8 cellular contexts compared by ENCODE assay signal in the genomic region with DNA sequence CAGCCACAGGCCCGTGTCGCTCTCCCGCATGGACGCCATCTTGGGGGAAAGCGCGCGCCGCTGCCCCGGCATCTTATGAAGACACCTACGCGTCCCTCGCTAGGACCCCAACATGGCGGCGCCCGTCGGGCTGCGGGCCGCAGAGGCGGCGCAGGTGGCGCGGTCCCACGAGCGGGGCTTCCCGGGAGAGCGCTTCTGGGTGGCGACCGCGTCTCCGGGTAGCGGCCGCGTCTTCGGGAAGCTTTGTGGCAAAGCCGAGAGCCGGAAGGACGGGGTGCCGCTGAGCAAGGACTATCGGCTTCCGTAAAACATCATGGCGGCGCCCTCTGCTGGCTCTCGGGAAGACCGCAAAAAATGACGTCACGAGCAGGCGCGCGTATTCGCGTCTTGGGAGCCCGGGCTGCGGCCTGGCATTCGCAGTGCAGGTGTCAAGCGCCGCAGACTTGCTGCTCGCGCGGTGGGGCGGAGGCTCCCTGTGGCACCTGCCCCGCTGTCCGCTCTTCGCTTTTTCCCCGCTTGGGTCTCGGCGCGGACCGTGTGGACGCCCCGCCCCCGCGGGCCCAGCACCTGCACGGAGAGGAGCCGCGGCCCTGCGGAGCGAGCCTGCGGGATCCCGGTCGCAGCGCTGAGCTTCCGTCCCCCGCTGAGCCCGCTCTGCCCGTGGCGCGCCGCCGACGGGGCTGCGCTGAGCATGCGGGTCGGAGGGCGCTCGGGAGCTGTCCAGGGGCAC. TPM values are rescaled to one million over a fixed set of nuclear protein-coding genes. Genes with fewer than 3 reads are reported as not detected.
DNase-seq lines count a peak whose midpoint lies in the region; ATAC-seq and FAIRE-seq lines count a peak whose summit lies in the region.

A gene (minus strand): TSS at position 54 of the 730 bp plus-strand sequence. CDS start 15 bp downstream, at position 39.

- peak within 1 kb of the TSS; percentile 92 for H3K4me3 Mint-ChIP-seq in activated CD8-positive, alpha-beta memory T cell treated with anti-CD3 and anti-CD28 coated beads, Interleukin-2, amount 10 ng/mL, durations not matched to agents 7 days and 5 days

- no peaks in the 10 kb centered on the region for H3K36me3 ChIP-seq in endocrine pancreas (ENCODE audit: control insufficient read depth, insufficient read depth, low read length)
- no peaks in the 10 kb centered on the region for H3K36me3 ChIP-seq in mesendoderm (ENCODE audit: control insufficient read depth, insufficient read depth, low read length)

- H2BK5ac ChIP-seq in mesendoderm (ENCODE audit: low read length), result peak within 1 kb of the TSS; percentile 97

- H3K4me3 ChIP-seq in endocrine pancreas (ENCODE audit: control insufficient read depth, insufficient read depth, low read length), result peak within 1 kb of the TSS; percentile 49
- peak within 1 kb of the TSS; percentile 99 for H3K4me3 ChIP-seq in mesendoderm (ENCODE audit: low read length)

- H4K8ac ChIP-seq in mesendoderm (ENCODE audit: low read depth, low read length), result peak within 1 kb of the TSS; percentile 83

- WGBS in mesendoderm (ENCODE audit: extremely low coverage, insufficient coverage, low lambda C conversion rate), result no CpG with 5 or more reads among the region's 95 CpGs

- H3K79me2 ChIP-seq in mesendoderm (ENCODE audit: control insufficient read depth, insufficient read depth, low read length), result peaks cover 32% of the 10 kb centered on the region

- FAIRE-seq in HTR-8/SVneo (lab: Jason Lieb, UNC), result peak; percentile 86

- H3K18ac ChIP-seq in mesendoderm (ENCODE audit: low read length), result peak within 1 kb of the TSS; percentile 61

- peaks cover 16% of the 10 kb centered on the region for H3K27me3 Mint-ChIP-seq in activated CD8-positive, alpha-beta memory T cell treated with anti-CD3 and anti-CD28 coated beads, Interleukin-2, amount 10 ng/mL, durations not matched to agents 7 days and 5 days

- H3K27ac Mint-ChIP-seq in activated CD8-positive, alpha-beta memory T cell treated with anti-CD3 and anti-CD28 coated beads, Interleukin-2, amount 10 ng/mL, durations not matched to agents 7 days and 5 days, result peak within 1 kb of the TSS; percentile 84

- no peak within 1 kb of the TSS for H4K5ac ChIP-seq in mesendoderm (ENCODE audit: low read length)

- H3K4ac ChIP-seq in mesendoderm (ENCODE audit: low read depth, low read length), result peak within 1 kb of the TSS; percentile 64

- H3K4me1 ChIP-seq in endocrine pancreas (ENCODE audit: control insufficient read depth, insufficient read depth, low read length), result no peaks in the 10 kb centered on the region
- H3K4me1 ChIP-seq in mesendoderm (ENCODE audit: control insufficient read depth, low read depth, low read length), result peaks cover 5% of the 10 kb centered on the region

- H3K4me1 Mint-ChIP-seq in activated CD8-positive, alpha-beta memory T cell treated with anti-CD3 and anti-CD28 coated beads, Interleukin-2, amount 10 ng/mL, durations not matched to agents 7 days and 5 days, result peaks cover 26% of the 10 kb centered on the region

- no peak within 1 kb of the TSS for H2AK5ac ChIP-seq in mesendoderm (ENCODE audit: low read length)

- no peak within 1 kb of the TSS for H2BK120ac ChIP-seq in mesendoderm (ENCODE audit: low read depth, low read length)

- H3K79me1 ChIP-seq in mesendoderm (ENCODE audit: low read length), result peaks cover 16% of the 10 kb centered on the region

- no peak within 1 kb of the TSS for H2BK15ac ChIP-seq in mesendoderm (replicated peaks; ENCODE audit: low read depth)

- peak; percentile 87 for ATAC-seq in GM21381 (IDR thresholded peaks at IDR 0.05; ENCODE audit: unreplicated experiment)
- peak; percentile 87 for ATAC-seq in activated CD8-positive, alpha-beta memory T cell treated with anti-CD3 and anti-CD28 coated beads, Interleukin-2, amount 10 ng/mL, durations not matched to agents 7 days and 5 days

- in situ Hi-C loops in Caki2 (cut with HindIII; ENCODE audit: low pct_unique_long_range_greater_than_20kb, low sequenced_read_pairs), result no loop called here

- H3K9me3 ChIP-seq in endocrine pancreas (ENCODE audit: control insufficient read depth, low read length), result no peaks in the 10 kb centered on the region

- peaks cover 11% of the 10 kb centered on the region for H3K36me3 Mint-ChIP-seq in activated CD8-positive, alpha-beta memory T cell treated with anti-CD3 and anti-CD28 coated beads, Interleukin-2, amount 10 ng/mL, durations not matched to agents 7 days and 5 days

- H3K9ac ChIP-seq in endocrine pancreas (ENCODE audit: control insufficient read depth, insufficient read depth, low read length) (peak within 1 kb of the TSS; percentile 96), mesendoderm (ENCODE audit: low read length) (peak within 1 kb of the TSS; percentile 100)

- H3K27ac ChIP-seq in mesendoderm (ENCODE audit: low read depth, low read length), result peak within 1 kb of the TSS; percentile 94

- CTCF ChIA-PET in activated CD8-positive, alpha-beta memory T cell treated with anti-CD3 and anti-CD28 coated beads, Interleukin-2, amount 10 ng/mL, durations not matched to agents 7 days and 5 days (lab: Charles Lee), result interaction anchor here (1.0 kb wide), 1 partner anchor 9 kb away, joined by 3 read pairs; no protein-coding TSS in a partner anchor

- H3K27me3 ChIP-seq in endocrine pancreas (ENCODE audit: control insufficient read depth, insufficient read depth, low read length) (no peaks in the 10 kb centered on the region), mesendoderm (ENCODE audit: insufficient read depth, low read length, poor library complexity) (no peaks in the 10 kb centered on the region)

- H3K9me3 Mint-ChIP-seq in activated CD8-positive, alpha-beta memory T cell treated with anti-CD3 and anti-CD28 coated beads, Interleukin-2, amount 10 ng/mL, durations not matched to agents 7 days and 5 days (ENCODE audit: low read depth), result no peaks in the 10 kb centered on the region

- H3K4me2 ChIP-seq in mesendoderm (ENCODE audit: low read length), result peak within 1 kb of the TSS; percentile 81

- no peak within 1 kb of the TSS for H3K23ac ChIP-seq in mesendoderm (ENCODE audit: low read length)

- peak within 1 kb of the TSS; percentile 100 for H3K56ac ChIP-seq in mesendoderm (ENCODE audit: low read length)

- peak; percentile 95 for DNase-seq in Caki2 (ENCODE audit: low read depth)
- DNase-seq in HTR-8/SVneo (ENCODE audit: insufficient read length, low spot score), result peak; percentile 95
- peak; percentile 88 for DNase-seq in NOMO-1 treated with DMSO at 0.1 percent for 48 hours (lab: John Stamatoyannopoulos, UW; ENCODE audit: unreplicated experiment)
- DNase-seq in activated CD8-positive, alpha-beta memory T cell treated with anti-CD3 and anti-CD28 coated beads, Interleukin-2, amount 10 ng/mL, durations not matched to agents 7 days and 5 days, result peak; percentile 95
- peak; percentile 97 for DNase-seq in mesendoderm
- DNase-seq in stimulated activated CD8-positive, alpha-beta memory T cell treated with anti-CD3 and anti-CD28 coated beads, Interleukin-12 subunit alpha, Interleukin-12 subunit beta, amount 100 ng/mL, for 4 hours (ENCODE audit: low read depth), result peak; percentile 88

RNA-seq across cellular contexts. Expression of the gene that starts here (rescaled TPM):
- total RNA-seq in Caki2 (2014; rRNA removed; shearing (Covaris generic); ENCODE audit: low replicate concordance), result 34.3 and 34.5 TPM in 2 replicates
- total RNA-seq in activated CD8-positive, alpha-beta memory T cell treated with anti-CD3 and anti-CD28 coated beads, Interleukin-2, amount 10 ng/mL, durations not matched to agents 7 days and 5 days, result 10 to 100 TPM; 40.1 to 42.6 TPM
- 40.5 TPM for polyA plus RNA-seq in mesendoderm (2013, experiment 1 of 2)
- polyA plus RNA-seq in mesendoderm (2013, experiment 2 of 2), result 39.0 TPM

Comparison
In these comparisons a context has a peak if more than half of its experiments do, and no peak if none do; other contexts are left out.
1. Peak in every context shown above with its lines: DNase-seq, ATAC-seq, H3K4me3 ChIP-seq and H3K27ac ChIP-seq.